In the genomic region with DNA sequence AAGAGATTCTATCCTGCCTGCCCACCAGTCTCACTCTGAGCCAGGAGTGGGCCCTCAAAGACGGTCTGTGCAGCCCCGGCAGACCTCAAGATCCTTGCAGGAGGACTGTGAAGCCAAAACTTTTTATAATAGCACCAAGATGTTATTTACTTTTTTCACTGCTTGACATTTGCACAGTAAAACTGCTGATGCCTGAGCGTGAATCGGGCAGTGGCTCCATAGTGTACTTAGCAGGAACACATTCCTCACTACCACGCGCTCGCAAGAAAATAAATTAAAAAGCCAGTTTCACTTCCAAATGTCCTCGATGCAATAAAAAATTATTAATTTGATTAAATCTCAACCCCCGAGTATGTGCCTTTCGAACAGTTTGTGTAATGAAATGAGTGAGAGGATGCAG, we compare ENCODE assay signal across 18 cellular contexts. TPM values are rescaled to one million over a fixed set of nuclear protein-coding genes. Genes with fewer than 3 reads are reported as not detected.
DNase-seq lines count a peak whose midpoint lies in the region; ATAC-seq and TF ChIP-seq lines count a peak whose summit lies in the region.
"Had no signal": no experiment of that assay in that cellular context is flagged by ENCODE, and none has a peak within 500 bp of the region (broad histone marks: within the 10 kb centered on the region; RNA-seq: fewer than 3 reads in every experiment).

No MANE protein-coding gene starts in this region.

- peak in 1 of 2 donors; percentile 38 for TF ChIP-seq EP300 in tibial nerve (IDR thresholded peaks at IDR 0.05)

- H3K4me3 ChIP-seq in tibial nerve (no peak overlapping the region), lower leg skin (ENCODE audit: low read depth, poor library complexity, severe bottlenecking) (no peak overlapping the region)
- H3K4me3 ChIP-seq: A549 had no signal

- H3K4me3 Mint-ChIP-seq in WTC11 (no peak overlapping the region), neural crest cell (peak overlapping the region; percentile 25), endothelial cell (ENCODE audit: unreplicated experiment) (no peak overlapping the region)
- H3K4me3 Mint-ChIP-seq: CD14-positive monocyte; CD8-positive, alpha-beta T cell; IgD-negative memory B cell had no signal

- ATAC-seq in WTC11, result no peak
- no peak for ATAC-seq in HG03442 (IDR thresholded peaks at IDR 0.05; ENCODE audit: unreplicated experiment)
- ATAC-seq: A549; CD8-positive, alpha-beta T cell; HCT116 had no signal

- CTCF ChIA-PET in WTC11 (lab: Charles Lee), result no interaction called here

- H3K9me3 Mint-ChIP-seq in WTC11, result no peaks in the 10 kb centered on the region
- H3K9me3 Mint-ChIP-seq in neural crest cell, result peaks cover 5% of the 10 kb centered on the region
- H3K9me3 Mint-ChIP-seq in endothelial cell (ENCODE audit: unreplicated experiment), result no peaks in the 10 kb centered on the region
- H3K9me3 Mint-ChIP-seq: CD8-positive, alpha-beta T cell had no signal

- DNase-seq in WTC11 (ENCODE audit: low spot score) (no peak), neural crest cell (ENCODE audit: low read depth, low spot score) (no peak), tibial nerve (ENCODE audit: low spot score in 2 of 2) (no peak), endothelial cell (ENCODE audit: low spot score) (no peak), LoVo (ENCODE audit: low spot score) (no peak), lower leg skin (ENCODE audit: low spot score in 2 of 2) (no peak)
- DNase-seq: CD8-positive, alpha-beta T cell; COR-L47; DMS153; DND-41; GF-D8 had no signal

- peaks cover 0 to 6% of the 10 kb centered on the region in 2 donors for H3K27me3 ChIP-seq in tibial nerve

- peak overlapping the region; percentile 74 for H3K27ac Mint-ChIP-seq in WTC11
- H3K27ac Mint-ChIP-seq in neural crest cell (ENCODE audit: unreplicated experiment), result no peak overlapping the region
- H3K27ac Mint-ChIP-seq in endothelial cell (ENCODE audit: unreplicated experiment), result no peak overlapping the region
- H3K27ac Mint-ChIP-seq: CD14-positive monocyte; CD8-positive, alpha-beta T cell; IgD-negative memory B cell had no signal

- H3K4me1 Mint-ChIP-seq in WTC11 (peaks cover 36% of the 10 kb centered on the region), neural crest cell (peaks cover 42% of the 10 kb centered on the region), endothelial cell (ENCODE audit: unreplicated experiment) (no peaks in the 10 kb centered on the region)

- TF ChIP-seq POLR2A in tibial nerve (IDR thresholded peaks at IDR 0.05) (no peak), lower leg skin (IDR thresholded peaks at IDR 0.05) (no peak)

- H3K9me3 ChIP-seq in tibial nerve, result no peaks in the 10 kb centered on the region
- H3K9me3 ChIP-seq: A549 had no signal

- H3K4me1 ChIP-seq in tibial nerve, result peaks cover 0 to 13% (median 6%) of the 10 kb centered on the region in 4 donors
- H3K4me1 ChIP-seq: A549 had no signal

- TF ChIP-seq CTCF in WTC11 (IDR thresholded peaks at IDR 0.05) (no peak), neural crest cell (conservative IDR thresholded peaks at IDR 0.05) (no peak), tibial nerve (IDR thresholded peaks at IDR 0.05) (no peak), endothelial cell (IDR thresholded peaks at IDR 0.05; ENCODE audit: unreplicated experiment) (no peak), lower leg skin (IDR thresholded peaks at IDR 0.05) (no peak)

- H3K36me3 Mint-ChIP-seq in WTC11 (peaks cover 2% of the 10 kb centered on the region; the same call in 1 of the 2 replicates), neural crest cell (ENCODE audit: low read depth) (peaks cover 7% of the 10 kb centered on the region), endothelial cell (ENCODE audit: low read depth, unreplicated experiment) (no peaks in the 10 kb centered on the region)
- H3K36me3 Mint-ChIP-seq: CD14-positive monocyte; CD8-positive, alpha-beta T cell; IgD-negative memory B cell had no signal

- intact Hi-C loops in lower leg skin (cut with DNase I; ENCODE audit: low total_unique reads), result no loop called here

- peak overlapping the region; percentile 47 for H3K27ac ChIP-seq in cingulate gyrus (ENCODE audit: low read depth, low read length)
- peak overlapping the region in 3 of 4 donors; percentile 40 to 88 (median 82) for H3K27ac ChIP-seq in tibial nerve
- H3K27ac ChIP-seq: A549 had no signal

- H3K27me3 Mint-ChIP-seq in WTC11 (ENCODE audit: low read depth) (no peaks in the 10 kb centered on the region), neural crest cell (ENCODE audit: low read depth) (no peaks in the 10 kb centered on the region), endothelial cell (ENCODE audit: unreplicated experiment) (no peaks in the 10 kb centered on the region)

- POLR2A ChIA-PET in WTC11 (lab: Charles Lee), result no interaction called here

- 49 to 59% methylated on average over 10 of the region's 10 CpGs for WGBS in tibial nerve, 2 donors
- 74 to 75% methylated on average over 10 of the region's 10 CpGs for WGBS in lower leg skin, 2 donors

- no peaks in the 10 kb centered on the region for H3K36me3 ChIP-seq in tibial nerve

TF ChIP-seq in WTC11, 78 proteins besides CTCF, POLR2A, EP300 and RAD21 (continues in another document):
- TF ChIP-seq SMAD4 (CRISPR knock-in tag; IDR thresholded peaks at IDR 0.05) (no peak), FOXK1 (CRISPR knock-in tag; IDR thresholded peaks at IDR 0.05) (no peak), IRF2 (CRISPR knock-in tag; IDR thresholded peaks at IDR 0.05; ENCODE audit: borderline replicate concordance, low read depth) (no peak), NR3C1 (CRISPR knock-in tag; conservative IDR thresholded peaks at IDR 0.05; ENCODE audit: low read depth) (no peak), SP1 (CRISPR knock-in tag; conservative IDR thresholded peaks at IDR 0.05) (no peak), ZNF219 (CRISPR knock-in tag; IDR thresholded peaks at IDR 0.05; ENCODE audit: borderline replicate concordance) (no peak)
- TF ChIP-seq, protein P1, sequence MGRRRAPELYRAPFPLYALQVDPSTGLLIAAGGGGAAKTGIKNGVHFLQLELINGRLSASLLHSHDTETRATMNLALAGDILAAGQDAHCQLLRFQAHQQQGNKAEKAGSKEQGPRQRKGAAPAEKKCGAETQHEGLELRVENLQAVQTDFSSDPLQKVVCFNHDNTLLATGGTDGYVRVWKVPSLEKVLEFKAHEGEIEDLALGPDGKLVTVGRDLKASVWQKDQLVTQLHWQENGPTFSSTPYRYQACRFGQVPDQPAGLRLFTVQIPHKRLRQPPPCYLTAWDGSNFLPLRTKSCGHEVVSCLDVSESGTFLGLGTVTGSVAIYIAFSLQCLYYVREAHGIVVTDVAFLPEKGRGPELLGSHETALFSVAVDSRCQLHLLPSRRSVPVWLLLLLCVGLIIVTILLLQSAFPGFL (CRISPR knock-in tag; IDR thresholded peaks at IDR 0.05; ENCODE audit: borderline replicate concordance), result no peak
- TF ChIP-seq, protein P2, sequence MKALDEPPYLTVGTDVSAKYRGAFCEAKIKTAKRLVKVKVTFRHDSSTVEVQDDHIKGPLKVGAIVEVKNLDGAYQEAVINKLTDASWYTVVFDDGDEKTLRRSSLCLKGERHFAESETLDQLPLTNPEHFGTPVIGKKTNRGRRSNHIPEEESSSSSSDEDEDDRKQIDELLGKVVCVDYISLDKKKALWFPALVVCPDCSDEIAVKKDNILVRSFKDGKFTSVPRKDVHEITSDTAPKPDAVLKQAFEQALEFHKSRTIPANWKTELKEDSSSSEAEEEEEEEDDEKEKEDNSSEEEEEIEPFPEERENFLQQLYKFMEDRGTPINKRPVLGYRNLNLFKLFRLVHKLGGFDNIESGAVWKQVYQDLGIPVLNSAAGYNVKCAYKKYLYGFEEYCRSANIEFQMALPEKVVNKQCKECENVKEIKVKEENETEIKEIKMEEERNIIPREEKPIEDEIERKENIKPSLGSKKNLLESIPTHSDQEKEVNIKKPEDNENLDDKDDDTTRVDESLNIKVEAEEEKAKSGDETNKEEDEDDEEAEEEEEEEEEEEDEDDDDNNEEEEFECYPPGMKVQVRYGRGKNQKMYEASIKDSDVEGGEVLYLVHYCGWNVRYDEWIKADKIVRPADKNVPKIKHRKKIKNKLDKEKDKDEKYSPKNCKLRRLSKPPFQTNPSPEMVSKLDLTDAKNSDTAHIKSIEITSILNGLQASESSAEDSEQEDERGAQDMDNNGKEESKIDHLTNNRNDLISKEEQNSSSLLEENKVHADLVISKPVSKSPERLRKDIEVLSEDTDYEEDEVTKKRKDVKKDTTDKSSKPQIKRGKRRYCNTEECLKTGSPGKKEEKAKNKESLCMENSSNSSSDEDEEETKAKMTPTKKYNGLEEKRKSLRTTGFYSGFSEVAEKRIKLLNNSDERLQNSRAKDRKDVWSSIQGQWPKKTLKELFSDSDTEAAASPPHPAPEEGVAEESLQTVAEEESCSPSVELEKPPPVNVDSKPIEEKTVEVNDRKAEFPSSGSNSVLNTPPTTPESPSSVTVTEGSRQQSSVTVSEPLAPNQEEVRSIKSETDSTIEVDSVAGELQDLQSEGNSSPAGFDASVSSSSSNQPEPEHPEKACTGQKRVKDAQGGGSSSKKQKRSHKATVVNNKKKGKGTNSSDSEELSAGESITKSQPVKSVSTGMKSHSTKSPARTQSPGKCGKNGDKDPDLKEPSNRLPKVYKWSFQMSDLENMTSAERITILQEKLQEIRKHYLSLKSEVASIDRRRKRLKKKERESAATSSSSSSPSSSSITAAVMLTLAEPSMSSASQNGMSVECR (CRISPR knock-in tag; IDR thresholded peaks at IDR 0.05; ENCODE audit: borderline replicate concordance), result no peak

RNA-seq across cellular contexts. Expression of a gene that starts 22.5 kb away (rescaled TPM):
- 99.0 to 103 TPM (median 99.8 TPM) in 3 replicates for total RNA-seq in WTC11 (2021)
- 119 and 129 TPM in 2 replicates for total RNA-seq in neural crest cell
- 100 to 1,000 TPM; 199 to 408 (median 299) TPM for total RNA-seq in tibial nerve
- 18.8 TPM for total RNA-seq in endothelial cell (ENCODE audit: unreplicated experiment)
- total RNA-seq in lower leg skin, result 10 to 100 TPM in 2 of 4 donors, 1 to 10 TPM in 2; 4.6 to 22.8 (median 12.3) TPM
- total RNA-seq: CD8-positive, alpha-beta T cell; HT-29 had no signal

RNA-seq across cellular contexts. Expression of a gene that starts 59.9 kb away (rescaled TPM):
- 22.8 to 25.1 TPM (median 23.4 TPM) in 3 replicates for total RNA-seq in WTC11 (2021)
- 26.8 and 27.3 TPM in 2 replicates for total RNA-seq in neural crest cell
- 10 to 100 TPM; 14.7 to 38.1 (median 31.3) TPM for total RNA-seq in tibial nerve
- total RNA-seq in endothelial cell (ENCODE audit: unreplicated experiment), result 17.7 TPM
- 10 to 100 TPM; 20.0 to 69.6 (median 27.5) TPM for total RNA-seq in lower leg skin

RNA-seq across cellular contexts. Expression of a gene that starts 60.0 kb away (rescaled TPM):
- total RNA-seq in WTC11 (2021) (10.2 to 13.9 TPM (median 10.7 TPM) in 3 replicates), neural crest cell (23.0 and 25.5 TPM in 2 replicates), tibial nerve (10 to 100 TPM in 3 of 4 donors, 1 to 10 TPM in 1; 9.0 to 13.8 (median 11.6) TPM), endothelial cell (ENCODE audit: unreplicated experiment) (12.4 TPM), lower leg skin (10 to 100 TPM; 12.6 to 16.1 (median 14.9) TPM)
